Comparison of ENCODE assay signal across 10 cellular contexts in the genomic region with DNA sequence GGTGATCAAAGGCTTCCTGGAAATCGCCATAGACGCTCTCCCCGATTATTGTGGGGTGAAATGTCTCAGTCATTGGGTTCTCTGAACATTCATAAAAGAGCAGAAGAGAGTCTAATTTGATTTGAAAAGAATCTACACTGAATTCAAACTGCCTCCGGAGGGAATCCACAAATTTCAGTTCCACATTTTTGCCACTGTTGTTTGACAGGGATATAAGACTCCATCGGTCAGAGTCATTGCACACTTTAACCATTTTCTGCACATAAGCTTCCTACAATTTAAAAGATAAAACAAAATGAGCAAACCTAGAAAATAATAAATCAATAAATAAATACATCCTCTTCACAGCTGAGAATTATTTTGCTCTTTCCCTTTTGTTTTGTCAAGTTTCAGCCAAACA. TPM values are rescaled to one million over a fixed set of nuclear protein-coding genes. Genes with fewer than 3 reads are reported as not detected.
A peak's percentile ranks its signal among the peaks of the same experiment; 100 is the strongest.
DNase-seq lines count a peak whose midpoint lies in the region; ATAC-seq and TF ChIP-seq lines count a peak whose summit lies in the region.
"Had no signal": no experiment of that assay in that cellular context is flagged by ENCODE, and none has a peak within 500 bp of the region (broad histone marks: within the 10 kb centered on the region; RNA-seq: fewer than 3 reads in every experiment).

No MANE protein-coding gene starts in this region.

- H3K4me3 ChIP-seq in coronary artery: peak overlapping the region; percentile 90

- DNase-seq in stimulated activated naive CD8-positive, alpha-beta T cell treated with anti-CD3 and anti-CD28 coated beads, Interleukin-15, Interleukin-2, amounts not matched to agents 100 U/mL and 50 U/mL, for 24 hours: no peak
- DNase-seq in coronary artery (ENCODE audit: low spot score) (no peak), LoVo (ENCODE audit: low spot score) (no peak), T-helper 9 cell (no peak)
- no peak for DNase-seq in natural killer cell treated with Interleukin-12 subunit alpha and Interleukin-12 subunit beta and Interleukin-15 and Interleukin-18, amount 100 ng/mL, for 72 hours (ENCODE audit: low spot score)
- DNase-seq: activated CD4-positive, alpha-beta T cell treated with anti-CD3 and anti-CD28 coated beads for 36 hours; hippocampal formation had no signal

- ATAC-seq in stimulated activated naive CD8-positive, alpha-beta T cell treated with anti-CD3 and anti-CD28 coated beads, Interleukin-15, Interleukin-2, amounts not matched to agents 100 U/mL and 50 U/mL, for 24 hours: no peak
- no peak for ATAC-seq in natural killer cell treated with Interleukin-12 subunit alpha and Interleukin-12 subunit beta and Interleukin-15 and Interleukin-18, amount 100 ng/mL, for 72 hours
- no peak for ATAC-seq in HG02884 (IDR thresholded peaks at IDR 0.05; ENCODE audit: unreplicated experiment)
- ATAC-seq in HG03135 (IDR thresholded peaks at IDR 0.05; ENCODE audit: unreplicated experiment): no peak
- ATAC-seq: activated CD4-positive, alpha-beta T cell treated with anti-CD3 and anti-CD28 coated beads for 36 hours had no signal

- no peaks in the 10 kb centered on the region for H3K36me3 Mint-ChIP-seq in stimulated activated naive CD8-positive, alpha-beta T cell treated with anti-CD3 and anti-CD28 coated beads, Interleukin-15, Interleukin-2, amounts not matched to agents 100 ng/mL and 50 ng/mL, for 24 hours (ENCODE audit: low read depth)
- H3K36me3 Mint-ChIP-seq in natural killer cell treated with Interleukin-12 subunit alpha and Interleukin-12 subunit beta and Interleukin-15 and Interleukin-18, amount 100 ng/mL, for 72 hours: peaks cover 4% of the 10 kb centered on the region

- peaks cover 59% of the 10 kb centered on the region for H3K4me1 Mint-ChIP-seq in stimulated activated naive CD8-positive, alpha-beta T cell treated with anti-CD3 and anti-CD28 coated beads, Interleukin-15, Interleukin-2, amounts not matched to agents 100 ng/mL and 50 ng/mL, for 24 hours (ENCODE audit: low read depth)
- peaks cover 45 to 48% of the 10 kb centered on the region in 2 donors for H3K4me1 Mint-ChIP-seq in natural killer cell treated with Interleukin-12 subunit alpha and Interleukin-12 subunit beta and Interleukin-15 and Interleukin-18, amount 100 ng/mL, for 72 hours (ENCODE audit: low read depth in 2 of 2)

- peak overlapping the region; percentile 94 to 98 for H3K27ac ChIP-seq in coronary artery

- no peak overlapping the region for H3K27ac Mint-ChIP-seq in stimulated activated naive CD8-positive, alpha-beta T cell treated with anti-CD3 and anti-CD28 coated beads, Interleukin-15, Interleukin-2, amounts not matched to agents 100 ng/mL and 50 ng/mL, for 24 hours
- peak overlapping the region; percentile 83 to 95 for H3K27ac Mint-ChIP-seq in natural killer cell treated with Interleukin-12 subunit alpha and Interleukin-12 subunit beta and Interleukin-15 and Interleukin-18, amount 100 ng/mL, for 72 hours
- H3K27ac Mint-ChIP-seq: activated CD4-positive, alpha-beta T cell treated with anti-CD3 and anti-CD28 coated beads for 36 hours had no signal

- H3K4me3 Mint-ChIP-seq in stimulated activated naive CD8-positive, alpha-beta T cell treated with anti-CD3 and anti-CD28 coated beads, Interleukin-15, Interleukin-2, amounts not matched to agents 100 ng/mL and 50 ng/mL, for 24 hours: peak overlapping the region; percentile 84
- H3K4me3 Mint-ChIP-seq in natural killer cell treated with Interleukin-12 subunit alpha and Interleukin-12 subunit beta and Interleukin-15 and Interleukin-18, amount 100 ng/mL, for 72 hours: peak overlapping the region; percentile 97

- TF ChIP-seq CTCF in coronary artery (IDR thresholded peaks at IDR 0.05): no peak

- H3K27me3 Mint-ChIP-seq in stimulated activated naive CD8-positive, alpha-beta T cell treated with anti-CD3 and anti-CD28 coated beads, Interleukin-15, Interleukin-2, amounts not matched to agents 100 ng/mL and 50 ng/mL, for 24 hours: peaks cover 18% of the 10 kb centered on the region
- H3K27me3 Mint-ChIP-seq in natural killer cell treated with Interleukin-12 subunit alpha and Interleukin-12 subunit beta and Interleukin-15 and Interleukin-18, amount 100 ng/mL, for 72 hours: peaks cover 0 to 3% of the 10 kb centered on the region in 2 donors

- H3K9me3 Mint-ChIP-seq in stimulated activated naive CD8-positive, alpha-beta T cell treated with anti-CD3 and anti-CD28 coated beads, Interleukin-15, Interleukin-2, amounts not matched to agents 100 ng/mL and 50 ng/mL, for 24 hours: no peaks in the 10 kb centered on the region
- H3K9me3 Mint-ChIP-seq in natural killer cell treated with Interleukin-12 subunit alpha and Interleukin-12 subunit beta and Interleukin-15 and Interleukin-18, amount 100 ng/mL, for 72 hours: no peaks in the 10 kb centered on the region

RNA-seq across cellular contexts. Expression of a gene that starts 2.3 kb away (rescaled TPM):
- total RNA-seq in natural killer cell treated with Interleukin-12 subunit alpha and Interleukin-12 subunit beta and Interleukin-15 and Interleukin-18, amount 100 ng/mL, for 72 hours: 1 to 10 TPM; 1.5 to 8.6 TPM
